22 cellular contexts compared by ENCODE assay signal in genomic region chr6:157758516-157759023, GRCh38.
DNase-seq lines count a peak whose midpoint lies in the region; ATAC-seq, FAIRE-seq and TF ChIP-seq lines count a peak whose summit lies in the region.
"Had no signal": no experiment of that assay in that cellular context is flagged by ENCODE, and none has a peak within 500 bp of the region (broad histone marks: within the 10 kb centered on the region; RNA-seq: fewer than 3 reads in every experiment).

No MANE protein-coding gene starts in this region.

- no peak overlapping the region for H3K4me3 ChIP-seq in CD4-positive, CD25-positive, alpha-beta regulatory T cell (ENCODE audit: low read depth, low read length)
- H3K4me3 ChIP-seq in Karpas-422 (ENCODE audit: low read length) (no peak overlapping the region), mesenchymal stem cell (ENCODE audit: insufficient read depth in 1 of 2, low read depth in 1 of 2, low read length in 2 of 2) (no peak overlapping the region), kidney (ENCODE audit: low read length in 2 of 2) (no peak overlapping the region)

- H3K79me1 ChIP-seq in mesenchymal stem cell (replicated peaks; ENCODE audit: low read length, poor library complexity, severe bottlenecking), result no peaks in the 10 kb centered on the region

- H2AK5ac ChIP-seq in mesenchymal stem cell (ENCODE audit: low read length, severe bottlenecking), result peak overlapping the region; percentile 76

- no peak for TF ChIP-seq CTCF in kidney (IDR thresholded peaks at IDR 0.05; ENCODE audit: borderline replicate concordance, extremely low read depth, insufficient read depth)

- no peak overlapping the region for H4K8ac ChIP-seq in mesenchymal stem cell (ENCODE audit: low read length)

- no peak overlapping the region for H2AFZ ChIP-seq in Karpas-422 (ENCODE audit: low read length)
- no peak overlapping the region for H2AFZ ChIP-seq in mesenchymal stem cell (ENCODE audit: low read depth, low read length)

- H3K4me1 ChIP-seq in CD4-positive, CD25-positive, alpha-beta regulatory T cell (ENCODE audit: control insufficient read depth, insufficient read depth, low read length, poor library complexity, severe bottlenecking), result peaks cover 45% of the 10 kb centered on the region
- H3K4me1 ChIP-seq in Karpas-422 (ENCODE audit: low read length) (peaks cover 27% of the 10 kb centered on the region), mesenchymal stem cell (ENCODE audit: control insufficient read depth, insufficient read depth, low read depth, low read length) (peaks cover 40% of the 10 kb centered on the region), kidney (ENCODE audit: control insufficient read depth in 1 of 2, insufficient read depth in 1 of 2, low read depth in 1 of 2, low read length in 2 of 2) (peaks cover 23 to 27% of the 10 kb centered on the region in 2 donors)

- H3K4me3 Mint-ChIP-seq in CD4-positive, CD25-positive, alpha-beta regulatory T cell, result no peak overlapping the region
- H3K4me3 Mint-ChIP-seq in activated naive CD8-positive, alpha-beta T cell treated with anti-CD3 and anti-CD28 coated beads, Interleukin-2, amount 50 U/mL, for 24 hours, result no peak overlapping the region

- H3K9me3 ChIP-seq in CD4-positive, CD25-positive, alpha-beta regulatory T cell (ENCODE audit: control insufficient read depth in 2 of 2, low read length in 2 of 2), result no peaks in the 10 kb centered on the region
- H3K9me3 ChIP-seq in Karpas-422 (ENCODE audit: low read length), result no peaks in the 10 kb centered on the region
- H3K9me3 ChIP-seq in mesenchymal stem cell (ENCODE audit: control insufficient read depth, low read length), result no peaks in the 10 kb centered on the region
- no peaks in the 10 kb centered on the region for H3K9me3 ChIP-seq in kidney (ENCODE audit: control insufficient read depth in 1 of 2, low read length in 2 of 2)

- no peaks in the 10 kb centered on the region for H3K27me3 ChIP-seq in CD4-positive, CD25-positive, alpha-beta regulatory T cell (ENCODE audit: control insufficient read depth, insufficient read depth, low read length)
- H3K27me3 ChIP-seq in Karpas-422 (ENCODE audit: low read length) (no peaks in the 10 kb centered on the region), mesenchymal stem cell (ENCODE audit: control insufficient read depth in 1 of 2, insufficient read depth in 1 of 2, low read length in 2 of 2) (no peaks in the 10 kb centered on the region)
- H3K27me3 ChIP-seq: foreskin keratinocyte had no signal

- no peak overlapping the region for H3K14ac ChIP-seq in mesenchymal stem cell (ENCODE audit: low read length in 2 of 2)

- H3K27me3 Mint-ChIP-seq in CD4-positive, CD25-positive, alpha-beta regulatory T cell, result peaks cover 26% of the 10 kb centered on the region
- H3K27me3 Mint-ChIP-seq in activated naive CD8-positive, alpha-beta T cell treated with anti-CD3 and anti-CD28 coated beads, Interleukin-2, amount 50 U/mL, for 24 hours, result peaks cover 2% of the 10 kb centered on the region

- H2BK15ac ChIP-seq in mesenchymal stem cell (ENCODE audit: low read depth, poor library complexity, severe bottlenecking), result no peak overlapping the region

- no peak for ATAC-seq in CD4-positive, CD25-positive, alpha-beta regulatory T cell (ENCODE audit: low read depth in 2 of 2)
- ATAC-seq in activated naive CD8-positive, alpha-beta T cell treated with anti-CD3 and anti-CD28 coated beads, Interleukin-2, amount 50 U/mL, for 24 hours, result no peak
- ATAC-seq: activated CD4-positive, CD25-positive, alpha-beta regulatory T cell treated with anti-CD3 and anti-CD28 coated beads, Interleukin-2, amount 50 U/mL, for 24 hours; foreskin keratinocyte; left cardiac atrium had no signal

- no peak overlapping the region for H2BK5ac ChIP-seq in mesenchymal stem cell (ENCODE audit: low read depth, low read length, poor library complexity, severe bottlenecking)

- peaks cover 6% of the 10 kb centered on the region; the same call in 1 of the 2 replicates for H4K20me1 ChIP-seq in Karpas-422 (ENCODE audit: insufficient read depth, low read depth, low read length)

- H3K4ac ChIP-seq in mesenchymal stem cell (ENCODE audit: low read depth in 1 of 2, low read length in 2 of 2), result no peak overlapping the region

- H3K27ac Mint-ChIP-seq in CD4-positive, CD25-positive, alpha-beta regulatory T cell, result peak overlapping the region; percentile 57 to 79 (median 78)
- peak overlapping the region; percentile 57 for H3K27ac Mint-ChIP-seq in activated naive CD8-positive, alpha-beta T cell treated with anti-CD3 and anti-CD28 coated beads, Interleukin-2, amount 50 U/mL, for 24 hours

- H3K9me3 Mint-ChIP-seq in CD4-positive, CD25-positive, alpha-beta regulatory T cell, result no peaks in the 10 kb centered on the region
- H3K9me3 Mint-ChIP-seq in activated naive CD8-positive, alpha-beta T cell treated with anti-CD3 and anti-CD28 coated beads, Interleukin-2, amount 50 U/mL, for 24 hours, result peaks cover 3% of the 10 kb centered on the region

- no peak overlapping the region for H2BK120ac ChIP-seq in mesenchymal stem cell (ENCODE audit: low read depth, low read length)

- H3K9me2 ChIP-seq in Karpas-422 (replicated peaks; ENCODE audit: insufficient read depth, low read length), result no peaks in the 10 kb centered on the region

- no peak overlapping the region for H3K4me2 ChIP-seq in Karpas-422 (ENCODE audit: low read depth, low read length, poor library complexity, severe bottlenecking)
- no peak overlapping the region for H3K4me2 ChIP-seq in mesenchymal stem cell (ENCODE audit: low read length, poor library complexity, severe bottlenecking)

- H3K36me3 ChIP-seq in CD4-positive, CD25-positive, alpha-beta regulatory T cell (ENCODE audit: control insufficient read depth, insufficient read depth, low read length), result no peaks in the 10 kb centered on the region
- H3K36me3 ChIP-seq in Karpas-422 (ENCODE audit: insufficient read depth, low read length) (no peaks in the 10 kb centered on the region), mesenchymal stem cell (ENCODE audit: control insufficient read depth in 1 of 2, insufficient read depth in 2 of 2, low read depth in 1 of 2, low read length in 2 of 2) (peaks cover 0 to 3% of the 10 kb centered on the region in 2 experiments), kidney (ENCODE audit: control insufficient read depth in 1 of 2, insufficient read depth in 2 of 2, low read length in 2 of 2) (no peaks in the 10 kb centered on the region)

- H3K18ac ChIP-seq in mesenchymal stem cell (ENCODE audit: low read depth in 1 of 2, low read length in 2 of 2), result no peak overlapping the region

- intact Hi-C loops in kidney (cut with DNase I), result loop anchor here (10.0 kb wide), 1 partner anchor 96 kb away; no protein-coding TSS in a partner anchor

- H3K9ac ChIP-seq in Karpas-422 (ENCODE audit: low read length) (no peak overlapping the region), mesenchymal stem cell (ENCODE audit: low read length) (no peak overlapping the region), kidney (ENCODE audit: low read length in 2 of 2) (no peak overlapping the region)

- H4K91ac ChIP-seq in mesenchymal stem cell (ENCODE audit: low read length), result no peak overlapping the region

- H2BK12ac ChIP-seq in mesenchymal stem cell (ENCODE audit: low read length in 2 of 2), result peak overlapping the region in 1 of 2 experiments; percentile 37

- FAIRE-seq in kidney (lab: Jason Lieb, UNC), result no peak
- FAIRE-seq: astrocyte, endometrium, H54 had no signal

- no peaks in the 10 kb centered on the region for H3K36me3 Mint-ChIP-seq in CD4-positive, CD25-positive, alpha-beta regulatory T cell
- H3K36me3 Mint-ChIP-seq in activated naive CD8-positive, alpha-beta T cell treated with anti-CD3 and anti-CD28 coated beads, Interleukin-2, amount 50 U/mL, for 24 hours (ENCODE audit: low read depth), result no peaks in the 10 kb centered on the region

- 89% methylated on average over 7 of the region's 7 CpGs for WGBS in mesenchymal stem cell

- H3K27ac ChIP-seq in CD4-positive, CD25-positive, alpha-beta regulatory T cell (ENCODE audit: insufficient read depth, low read length, poor library complexity, severe bottlenecking), result no peak overlapping the region
- H3K27ac ChIP-seq in Karpas-422 (ENCODE audit: low read length) (no peak overlapping the region), mesenchymal stem cell (ENCODE audit: low read length, poor library complexity, severe bottlenecking) (no peak overlapping the region), kidney (ENCODE audit: low read depth in 2 of 2, low read length in 2 of 2) (no peak overlapping the region)
- H3K27ac ChIP-seq: foreskin keratinocyte, HL-60 had no signal

- no peak overlapping the region for H3K23ac ChIP-seq in mesenchymal stem cell (ENCODE audit: low read length in 2 of 2)

- H3K79me2 ChIP-seq in Karpas-422 (ENCODE audit: low read length), result no peaks in the 10 kb centered on the region

- H3K4me1 Mint-ChIP-seq in CD4-positive, CD25-positive, alpha-beta regulatory T cell, result peaks cover 21 to 89% (median 51%) of the 10 kb centered on the region in 4 donors
- H3K4me1 Mint-ChIP-seq in activated naive CD8-positive, alpha-beta T cell treated with anti-CD3 and anti-CD28 coated beads, Interleukin-2, amount 50 U/mL, for 24 hours, result peaks cover 98% of the 10 kb centered on the region

- no peak for DNase-seq in CD4-positive, CD25-positive, alpha-beta regulatory T cell
- peak; percentile 32 for DNase-seq in Karpas-422
- DNase-seq in activated naive CD8-positive, alpha-beta T cell treated with anti-CD3 and anti-CD28 coated beads, Interleukin-2, amount 50 U/mL, for 24 hours, result no peak
- no peak for DNase-seq in mesenchymal stem cell
- no peak for DNase-seq in stimulated activated CD4-positive, alpha-beta T cell treated with anti-CD3 and anti-CD28 coated beads, Interleukin-12 subunit alpha, Interleukin-12 subunit beta, amount 100 ng/mL, for 4 hours
- no peak for DNase-seq in kidney
- no peak for DNase-seq in AML-193 (lab: John Stamatoyannopoulos, UW)
- DNase-seq in T-helper 2 cell, result no peak
- DNase-seq: activated CD8-positive, alpha-beta memory T cell treated with anti-CD3 and anti-CD28 coated beads, Interleukin-2, amount 50 U/mL, for 4 hours; activated gamma-delta T cell treated with Interleukin-2 at 50 U/mL for 16 hours; EL; foreskin keratinocyte; left cardiac atrium; NCI-H2029 treated with DMSO at 0.1 percent for 48 hours; NCI-H510A treated with DMSO at 0.1 percent for 48 hours; occipital lobe; right cardiac atrium had no signal
